8 cellular contexts compared by ENCODE assay signal in genomic region chr2:27890146-27891062, GRCh38. TPM values are rescaled to one million over a fixed set of nuclear protein-coding genes. Genes with fewer than 3 reads are reported as not detected.
DNase-seq lines count a peak whose midpoint lies in the region; ATAC-seq and TF ChIP-seq lines count a peak whose summit lies in the region.

Gene BABAM2, plus strand, starts transcription at chr2:27890729. Its CDS starts 3,828 bp downstream, at chr2:27894557.
Gene RBKS, minus strand, starts transcription at chr2:27890387. Its CDS starts 42 bp downstream, at chr2:27890345.

- H3K4me1 Mint-ChIP-seq in glutamatergic neuron (ENCODE audit: low read depth, unreplicated experiment) (no peaks in the 10 kb centered on the region), osteocyte (ENCODE audit: unreplicated experiment) (peaks cover 56% of the 10 kb centered on the region)

- H3K27ac Mint-ChIP-seq in activated naive CD4-positive, alpha-beta T cell treated with anti-CD3 and anti-CD28 coated beads, Interleukin-2, amount 50 U/mL, for 72 hours = peak within 1 kb of the TSS; percentile 97 to 99
- H3K27ac Mint-ChIP-seq in glutamatergic neuron (ENCODE audit: unreplicated experiment) (peak within 1 kb of the TSS; percentile 92), osteocyte (ENCODE audit: unreplicated experiment) (peak within 1 kb of the TSS; percentile 99)

- TF ChIP-seq CTCF in SK-N-SH (IDR thresholded peaks at IDR 0.05) (no peak), glutamatergic neuron (IDR thresholded peaks at IDR 0.05; ENCODE audit: partially characterized antibody, unreplicated experiment) (no peak), osteocyte (IDR thresholded peaks at IDR 0.05) (no peak)

- H4K20me1 ChIP-seq in SK-N-SH (ENCODE audit: insufficient read depth) = no peaks in the 10 kb centered on the region

- H3K4me3 ChIP-seq in GM08714 (ENCODE audit: low read length) = peak within 1 kb of the TSS; percentile 96
- peak within 1 kb of the TSS; percentile 78 to 100 for H3K4me3 ChIP-seq in SK-N-SH (ENCODE audit: low read depth in 2 of 2, low read length in 1 of 2)
- H3K4me3 ChIP-seq in thymus (ENCODE audit: low read length) = peak within 1 kb of the TSS; percentile 79

- H3K27me3 Mint-ChIP-seq in glutamatergic neuron (ENCODE audit: unreplicated experiment) (peaks cover 4% of the 10 kb centered on the region), osteocyte (ENCODE audit: unreplicated experiment) (no peaks in the 10 kb centered on the region)

- peaks cover 6 to 19% of the 10 kb centered on the region in 2 experiments; a peak in 3 of 4 replicates for H3K4me1 ChIP-seq in SK-N-SH (ENCODE audit: control insufficient read depth in 1 of 2, insufficient read depth in 2 of 2, low read depth in 1 of 2, low read length in 1 of 2)
- H3K4me1 ChIP-seq in thymus (ENCODE audit: control insufficient read depth, insufficient read depth, low read length) = peaks cover 6% of the 10 kb centered on the region

- CTCF ChIA-PET in SK-N-SH (lab: Yijun Ruan, JAX) = interaction anchor here (0.8 to 2.1 kb wide), 10 partner anchors 19 to 705 kb away, joined by 3 to 6 read pairs (median 4); no protein-coding TSS in a partner anchor

- H3K27ac ChIP-seq in SK-N-SH (ENCODE audit: low read depth in 2 of 2, low read length in 1 of 2) = peak within 1 kb of the TSS; percentile 93 to 97
- peak within 1 kb of the TSS; percentile 98 for H3K27ac ChIP-seq in thymus (ENCODE audit: low read depth)

- H3K36me3 Mint-ChIP-seq in activated naive CD4-positive, alpha-beta T cell treated with anti-CD3 and anti-CD28 coated beads, Interleukin-2, amount 50 U/mL, for 72 hours = peaks cover 19 to 50% of the 10 kb centered on the region in 2 donors
- H3K36me3 Mint-ChIP-seq in glutamatergic neuron (ENCODE audit: unreplicated experiment) (no peaks in the 10 kb centered on the region), osteocyte (ENCODE audit: unreplicated experiment) (peaks cover 12% of the 10 kb centered on the region)

- POLR2A ChIA-PET in SK-N-SH (lab: Yijun Ruan, JAX) = interaction anchor here (0.5 to 2.0 kb wide), 6 partner anchors 18 to 502 kb away, joined by 3 to 13 read pairs (median 4); partner anchors contain the start of gene FOSL2

- peak; percentile 70 for ATAC-seq in HG02610 (IDR thresholded peaks at IDR 0.05; ENCODE audit: unreplicated experiment)
- peak; percentile 92 for ATAC-seq in activated naive CD4-positive, alpha-beta T cell treated with anti-CD3 and anti-CD28 coated beads, Interleukin-2, amount 50 U/mL, for 72 hours

- H3K9ac ChIP-seq in SK-N-SH = peak within 1 kb of the TSS; percentile 82

- WGBS in SK-N-SH (ENCODE audit: low lambda C conversion rate) = 2% methylated on average over 34 of the region's 84 CpGs
- WGBS in thymus = under 1% methylated on average over 84 of the region's 84 CpGs

- DNase-seq in NCI-H1048 (lab: John Stamatoyannopoulos, UW) (peak; percentile 64), SK-N-SH (peak; percentile 100), glutamatergic neuron (peak; percentile 84), osteocyte (ENCODE audit: extremely low spot score, unreplicated experiment) (peak; percentile 96)
- DNase-seq in activated naive CD4-positive, alpha-beta T cell treated with anti-CD3 and anti-CD28 coated beads, Interleukin-2, amount 50 U/mL, for 72 hours (ENCODE audit: low spot score in 2 of 2) = peak; percentile 93 to 94

- H3K9me2 ChIP-seq in SK-N-SH = no peaks in the 10 kb centered on the region

- H3K4me3 Mint-ChIP-seq in glutamatergic neuron (ENCODE audit: unreplicated experiment) (peak within 1 kb of the TSS; percentile 98), osteocyte (ENCODE audit: unreplicated experiment) (peak within 1 kb of the TSS; percentile 95)

- peak within 1 kb of the TSS; percentile 93 for H3K4me2 ChIP-seq in SK-N-SH

- peaks cover 22% of the 10 kb centered on the region for H3K79me2 ChIP-seq in SK-N-SH (ENCODE audit: insufficient read depth)

- 0 out of 4 replicates have a peak, but pooled peaks of 1 of the 2 experiments have one; percentile 7 for TF ChIP-seq EP300 in SK-N-SH (IDR thresholded peaks at IDR 0.05; ENCODE audit: borderline replicate concordance in 1 of 2, low read depth in 1 of 2, low read length in 1 of 2)

- H3K27me3 ChIP-seq in SK-N-SH (ENCODE audit: insufficient read depth) (no peaks in the 10 kb centered on the region), thymus (ENCODE audit: control insufficient read depth, insufficient read depth) (no peaks in the 10 kb centered on the region)

- H3K9me3 Mint-ChIP-seq in activated naive CD4-positive, alpha-beta T cell treated with anti-CD3 and anti-CD28 coated beads, Interleukin-2, amount 50 U/mL, for 72 hours = peaks cover 5 to 9% of the 10 kb centered on the region in 2 donors
- peaks cover 9% of the 10 kb centered on the region for H3K9me3 Mint-ChIP-seq in glutamatergic neuron (ENCODE audit: unreplicated experiment)
- no peaks in the 10 kb centered on the region for H3K9me3 Mint-ChIP-seq in osteocyte (ENCODE audit: unreplicated experiment)

- peaks cover 35% of the 10 kb centered on the region for H3F3A ChIP-seq in SK-N-SH (replicated peaks; ENCODE audit: insufficient read depth)

- H3K36me3 ChIP-seq in SK-N-SH (replicated peaks in 1 of 2; ENCODE audit: control insufficient read depth in 1 of 2, insufficient read depth in 2 of 2, low read length in 1 of 2) = peaks cover 0 to 9% of the 10 kb centered on the region in 2 experiments
- no peaks in the 10 kb centered on the region for H3K36me3 ChIP-seq in thymus (ENCODE audit: control insufficient read depth, insufficient read depth)

- H3K9me3 ChIP-seq in SK-N-SH (no peaks in the 10 kb centered on the region), thymus (ENCODE audit: control insufficient read depth) (no peaks in the 10 kb centered on the region)

- peak within 1 kb of the TSS; percentile 88 for H2AFZ ChIP-seq in SK-N-SH (ENCODE audit: low read depth)

- TF ChIP-seq RAD21 in SK-N-SH (IDR thresholded peaks at IDR 0.05; ENCODE audit: low read length) = no peak

TF ChIP-seq in SK-N-SH, 30 proteins besides CTCF, POLR2A, EP300 and RAD21 (continues in another document):
- peak; percentile 63 for TF ChIP-seq CHD2 (IDR thresholded peaks at IDR 0.05; ENCODE audit: low read length, partially characterized antibody)
- peak; percentile 85 for TF ChIP-seq NRF1 (IDR thresholded peaks at IDR 0.05; ENCODE audit: low read depth, low read length)
- TF ChIP-seq SIN3A (IDR thresholded peaks at IDR 0.05; ENCODE audit: borderline replicate concordance, low read depth, low read length) = peak; percentile 60; the same call in 1 of the 2 replicates
- no peak for TF ChIP-seq EZH2phosphoT487 (IDR thresholded peaks at IDR 0.05; ENCODE audit: borderline replicate concordance, low read depth)
- TF ChIP-seq, protein P1, sequence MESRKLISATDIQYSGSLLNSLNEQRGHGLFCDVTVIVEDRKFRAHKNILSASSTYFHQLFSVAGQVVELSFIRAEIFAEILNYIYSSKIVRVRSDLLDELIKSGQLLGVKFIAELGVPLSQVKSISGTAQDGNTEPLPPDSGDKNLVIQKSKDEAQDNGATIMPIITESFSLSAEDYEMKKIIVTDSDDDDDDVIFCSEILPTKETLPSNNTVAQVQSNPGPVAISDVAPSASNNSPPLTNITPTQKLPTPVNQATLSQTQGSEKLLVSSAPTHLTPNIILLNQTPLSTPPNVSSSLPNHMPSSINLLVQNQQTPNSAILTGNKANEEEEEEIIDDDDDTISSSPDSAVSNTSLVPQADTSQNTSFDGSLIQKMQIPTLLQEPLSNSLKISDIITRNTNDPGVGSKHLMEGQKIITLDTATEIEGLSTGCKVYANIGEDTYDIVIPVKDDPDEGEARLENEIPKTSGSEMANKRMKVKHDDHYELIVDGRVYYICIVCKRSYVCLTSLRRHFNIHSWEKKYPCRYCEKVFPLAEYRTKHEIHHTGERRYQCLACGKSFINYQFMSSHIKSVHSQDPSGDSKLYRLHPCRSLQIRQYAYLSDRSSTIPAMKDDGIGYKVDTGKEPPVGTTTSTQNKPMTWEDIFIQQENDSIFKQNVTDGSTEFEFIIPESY (IDR thresholded peaks at IDR 0.05; ENCODE audit: borderline replicate concordance, low read depth) = no peak
- peak; percentile 45; the same call in 1 of the 2 replicates for TF ChIP-seq USF1 (IDR thresholded peaks at IDR 0.05; ENCODE audit: borderline replicate concordance, low read depth)
- peak; percentile 82 for TF ChIP-seq MXI1 (IDR thresholded peaks at IDR 0.05; ENCODE audit: low read depth, low read length)
- peak; percentile 11; the same call in 1 of the 2 replicates for TF ChIP-seq RFX5 (IDR thresholded peaks at IDR 0.05; ENCODE audit: low read length)
- TF ChIP-seq MAX (IDR thresholded peaks at IDR 0.05; ENCODE audit: low read depth) = peak; percentile 67
- peak; percentile 46; the same call in 1 of the 2 replicates for TF ChIP-seq FOXJ3 (CRISPR knock-in tag; IDR thresholded peaks at IDR 0.05)
- TF ChIP-seq FOXM1 (IDR thresholded peaks at IDR 0.05; ENCODE audit: low read depth) = no peak

RNA-seq across cellular contexts. Expression of gene BABAM2, which starts in this region (rescaled TPM):
- polyA plus RNA-seq in SK-N-SH (2012; rRNA removed) = 28.5 and 34.0 TPM in 2 replicates
- polyA plus RNA-seq in SK-N-SH (2012; cell fraction: cytosol; rRNA removed) = 28.4 and 31.3 TPM in 2 replicates
- polyA plus RNA-seq in SK-N-SH (2012; cell fraction: nucleus; rRNA removed) = 19.9 and 24.1 TPM in 2 replicates
- total RNA-seq in activated naive CD4-positive, alpha-beta T cell treated with anti-CD3 and anti-CD28 coated beads, Interleukin-2, amount 50 U/mL, for 72 hours = 10 to 100 TPM; 45.2 to 59.8 TPM
- total RNA-seq in glutamatergic neuron (ENCODE audit: unreplicated experiment) = 29.9 TPM
- total RNA-seq in osteocyte = 43.6 and 57.4 TPM in 2 replicates
- polyA plus RNA-seq in thymus = 34.8 TPM

RNA-seq across cellular contexts. Expression of gene RBKS, which starts in this region (rescaled TPM):
- polyA plus RNA-seq in SK-N-SH (2012; rRNA removed) (7.2 and 7.4 TPM in 2 replicates), thymus (4.2 TPM)
- polyA plus RNA-seq in SK-N-SH (2012; cell fraction: cytosol; rRNA removed) = 5.9 TPM in 2 replicates
- polyA plus RNA-seq in SK-N-SH (2012; cell fraction: nucleus; rRNA removed) = 19.1 and 23.8 TPM in 2 replicates
- total RNA-seq in activated naive CD4-positive, alpha-beta T cell treated with anti-CD3 and anti-CD28 coated beads, Interleukin-2, amount 50 U/mL, for 72 hours = 10 to 100 TPM in 1 of 2 donors, 1 to 10 TPM in 1; 1.5 to 12.1 TPM
- total RNA-seq in glutamatergic neuron (ENCODE audit: unreplicated experiment) (1.2 TPM), osteocyte (0.83 and 0.99 TPM in 2 replicates)

Comparison
In these comparisons a context has a peak if more than half of its experiments do, and no peak if none do; other contexts are left out.
1. Peak in every context shown above with its lines: DNase-seq, ATAC-seq, H3K4me3 ChIP-seq and H3K27ac ChIP-seq.